In the genomic region with DNA sequence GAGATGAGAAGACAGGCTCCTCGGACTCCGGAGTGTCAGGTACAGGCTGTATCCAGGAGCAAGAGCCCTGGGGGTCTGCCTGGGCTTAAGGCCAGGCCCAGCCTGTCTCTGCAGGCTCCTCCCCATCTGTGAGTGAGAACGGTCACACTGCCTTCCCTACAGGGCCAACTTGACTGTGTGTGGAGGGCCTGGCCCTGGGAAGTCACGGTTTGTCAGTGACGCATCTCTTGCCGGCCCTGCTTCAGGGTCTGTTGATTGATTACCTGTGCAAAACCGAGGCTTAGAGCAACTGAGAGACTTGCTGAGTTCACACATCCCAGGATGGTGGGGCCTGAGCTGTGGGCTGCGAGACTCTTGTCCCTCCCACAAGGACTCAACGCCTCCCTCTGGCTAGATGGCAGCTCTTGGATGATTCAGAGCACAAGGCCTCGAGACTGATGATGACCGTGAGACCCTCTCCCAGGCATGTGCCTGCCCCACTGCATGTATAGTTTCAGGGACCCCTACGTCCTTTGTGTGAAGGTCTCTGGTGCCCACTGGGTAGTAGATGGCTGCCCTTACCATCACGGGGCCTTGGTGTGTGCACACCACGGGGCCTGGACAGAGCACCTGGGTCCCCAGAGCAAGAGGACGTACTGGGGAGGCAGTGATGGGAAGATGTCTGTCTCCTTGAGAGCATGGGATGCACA, we compare ENCODE assay signal across 10 cellular contexts. TPM values are rescaled to one million over a fixed set of nuclear protein-coding genes. Genes with fewer than 3 reads are reported as not detected.
DNase-seq lines count a peak whose midpoint lies in the region; ATAC-seq, FAIRE-seq and TF ChIP-seq lines count a peak whose summit lies in the region.
"Had no signal": no experiment of that assay in that cellular context is flagged by ENCODE, and none has a peak within 500 bp of the region (broad histone marks: within the 10 kb centered on the region; RNA-seq: fewer than 3 reads in every experiment).

No MANE protein-coding gene starts in this region.

- H3K4me1 Mint-ChIP-seq in activated CD4-positive, alpha-beta memory T cell treated with anti-CD3 and anti-CD28 coated beads, Interleukin-2, amount 10 ng/mL, durations not matched to agents 7 days and 5 days, result peaks cover 90% of the 10 kb centered on the region
- peaks cover 20% of the 10 kb centered on the region for H3K4me1 Mint-ChIP-seq in endothelial cell (ENCODE audit: unreplicated experiment)

- POLR2A ChIA-PET in activated CD4-positive, alpha-beta memory T cell treated with anti-CD3 and anti-CD28 coated beads, Interleukin-2, amount 10 ng/mL, durations not matched to agents 7 days and 5 days (lab: Charles Lee), result interaction anchor here (1.0 to 3.5 kb wide), 14 partner anchors 8 to 1254 kb away, joined by 3 to 55 read pairs (median 8); a partner anchor contains a TSS

- FAIRE-seq in GM19239 (lab: Jason Lieb, UNC), result peak; percentile 71
- FAIRE-seq in small intestine (lab: Jason Lieb, UNC), result no peak

- CTCF ChIA-PET in activated CD4-positive, alpha-beta memory T cell treated with anti-CD3 and anti-CD28 coated beads, Interleukin-2, amount 10 ng/mL, durations not matched to agents 7 days and 5 days (lab: Charles Lee), result interaction anchor here (0.9 to 4.5 kb wide), 6 partner anchors 9 to 96 kb away, joined by 3 to 25 read pairs (median 10); no protein-coding TSS in a partner anchor

- H3K9me3 ChIP-seq in spleen (no peaks in the 10 kb centered on the region), small intestine (ENCODE audit: control insufficient read depth, low read depth) (no peaks in the 10 kb centered on the region)

- peak overlapping the region; percentile 60 to 98 (median 88) for H3K27ac ChIP-seq in spleen
- peak overlapping the region in 1 of 2 donors; percentile 88 for H3K27ac ChIP-seq in small intestine (ENCODE audit: low read depth in 1 of 2, low read length in 1 of 2)
- H3K27ac ChIP-seq: RWPE1 had no signal

- WGBS in spleen, 5 donors, result 68 to 76% (median 72%) methylated on average over 9 to 15 of the region's 15 CpGs
- 78 to 86% (median 85%) methylated on average over 15 of the region's 15 CpGs for WGBS in small intestine, 3 donors

- no peaks in the 10 kb centered on the region for H3K9me3 Mint-ChIP-seq in activated CD4-positive, alpha-beta memory T cell treated with anti-CD3 and anti-CD28 coated beads, Interleukin-2, amount 10 ng/mL, durations not matched to agents 7 days and 5 days
- H3K9me3 Mint-ChIP-seq in endothelial cell (ENCODE audit: unreplicated experiment), result no peaks in the 10 kb centered on the region

- H3K36me3 ChIP-seq in spleen (peaks cover 0 to 88% (median 48%) of the 10 kb centered on the region in 6 donors), small intestine (ENCODE audit: control insufficient read depth in 2 of 2, insufficient read depth in 2 of 2, low read length in 2 of 2) (peaks cover 0 to 4% of the 10 kb centered on the region in 2 donors)

- no peaks in the 10 kb centered on the region for H3K27me3 ChIP-seq in spleen (replicated peaks in 1 of 7)
- no peaks in the 10 kb centered on the region for H3K27me3 ChIP-seq in small intestine (ENCODE audit: control insufficient read depth in 2 of 2, insufficient read depth in 2 of 2, low read length in 2 of 2)

- ATAC-seq in left cardiac atrium, result no peak
- no peak for ATAC-seq in GM18511 (IDR thresholded peaks at IDR 0.05; ENCODE audit: unreplicated experiment)

- H3K4me3 ChIP-seq in spleen (peak overlapping the region in 4 of 8 donors; percentile 20 to 94 (median 24)), small intestine (ENCODE audit: low read depth in 1 of 2, low read length in 2 of 2) (no peak overlapping the region)

- H3K4me1 ChIP-seq in spleen (peaks cover 90 to 100% (median 98%) of the 10 kb centered on the region in 6 donors), small intestine (ENCODE audit: control insufficient read depth in 2 of 2, insufficient read depth in 1 of 2, low read depth in 1 of 2, low read length in 1 of 2) (peaks cover 0 to 8% of the 10 kb centered on the region in 2 donors)

- intact Hi-C loops in left cardiac atrium (cut with DNase I) (loop anchor here (5.0 kb wide), 2 partner anchors 40 to 95 kb away; no protein-coding TSS in a partner anchor), spleen (cut with DNase I; ENCODE audit: low total_unique reads) (no loop called here)

- DNase-seq in GM19239 (ENCODE audit: insufficient read length, low spot score) (no peak), left cardiac atrium (peak; percentile 14), spleen (peak; percentile 80), endothelial cell (ENCODE audit: low spot score) (no peak), NCI-H2029 (lab: John Stamatoyannopoulos, UW) (no peak), small intestine (no peak)
- DNase-seq in activated CD4-positive, alpha-beta memory T cell treated with anti-CD3 and anti-CD28 coated beads, Interleukin-2, amount 10 ng/mL, durations not matched to agents 7 days and 5 days, result no peak
- DNase-seq: NCI-H1105 treated with DMSO at 0.1 percent for 48 hours had no signal

- TF ChIP-seq POLR2A in spleen (IDR thresholded peaks at IDR 0.05), result no peak

- peak overlapping the region; percentile 97 for H3K27ac Mint-ChIP-seq in activated CD4-positive, alpha-beta memory T cell treated with anti-CD3 and anti-CD28 coated beads, Interleukin-2, amount 10 ng/mL, durations not matched to agents 7 days and 5 days
- H3K27ac Mint-ChIP-seq in endothelial cell (ENCODE audit: unreplicated experiment), result no peak overlapping the region

- H3K4me3 Mint-ChIP-seq in activated CD4-positive, alpha-beta memory T cell treated with anti-CD3 and anti-CD28 coated beads, Interleukin-2, amount 10 ng/mL, durations not matched to agents 7 days and 5 days, result peak overlapping the region; percentile 78
- H3K4me3 Mint-ChIP-seq in endothelial cell (ENCODE audit: unreplicated experiment), result no peak overlapping the region

- no peak for TF ChIP-seq CTCF in spleen (IDR thresholded peaks at IDR 0.05 in 8 of 11, conservative IDR thresholded peaks at IDR 0.05 in 3 of 11)
- no peak for TF ChIP-seq CTCF in endothelial cell (IDR thresholded peaks at IDR 0.05; ENCODE audit: unreplicated experiment)

- H3K27me3 Mint-ChIP-seq in activated CD4-positive, alpha-beta memory T cell treated with anti-CD3 and anti-CD28 coated beads, Interleukin-2, amount 10 ng/mL, durations not matched to agents 7 days and 5 days, result no peaks in the 10 kb centered on the region
- peaks cover 10% of the 10 kb centered on the region for H3K27me3 Mint-ChIP-seq in endothelial cell (ENCODE audit: unreplicated experiment)

- H3K36me3 Mint-ChIP-seq in activated CD4-positive, alpha-beta memory T cell treated with anti-CD3 and anti-CD28 coated beads, Interleukin-2, amount 10 ng/mL, durations not matched to agents 7 days and 5 days (ENCODE audit: low read depth), result peaks cover 94% of the 10 kb centered on the region
- peaks cover 27% of the 10 kb centered on the region for H3K36me3 Mint-ChIP-seq in endothelial cell (ENCODE audit: low read depth, unreplicated experiment)

RNA-seq across cellular contexts. Expression of a gene that starts 6.0 kb away (rescaled TPM):
- total RNA-seq in activated CD4-positive, alpha-beta memory T cell treated with anti-CD3 and anti-CD28 coated beads, Interleukin-2, amount 10 ng/mL, durations not matched to agents 7 days and 5 days, result 100 to 1,000 TPM; 116 to 119 TPM
- total RNA-seq in left cardiac atrium (100 to 1,000 TPM in 1 of 2 donors, 10 to 100 TPM in 1; 78.6 to 101 TPM), spleen (100 to 1,000 TPM in 1 of 7 donors, 10 to 100 TPM in 6; 49.2 to 120 (median 61.6) TPM), endothelial cell (ENCODE audit: unreplicated experiment) (23.6 TPM)
- polyA plus RNA-seq in spleen (10 to 100 TPM; 48.6 to 87.8 (median 81.2) TPM), small intestine (10 to 100 TPM; 13.2 to 17.5 (median 16.8) TPM)

RNA-seq across cellular contexts. Expression of a gene that starts 46.1 kb away (rescaled TPM):
- total RNA-seq in activated CD4-positive, alpha-beta memory T cell treated with anti-CD3 and anti-CD28 coated beads, Interleukin-2, amount 10 ng/mL, durations not matched to agents 7 days and 5 days, result 10 to 100 TPM; 33.8 to 35.3 TPM
- total RNA-seq in left cardiac atrium (10 to 100 TPM; 14.3 to 14.5 TPM), spleen (10 to 100 TPM; 22.0 to 41.3 (median 24.2) TPM), endothelial cell (ENCODE audit: unreplicated experiment) (32.1 TPM)
- polyA plus RNA-seq in spleen (10 to 100 TPM; 16.2 to 20.2 (median 16.7) TPM), small intestine (10 to 100 TPM; 15.7 to 19.7 (median 17.4) TPM)

Comparison
In these comparisons a context has a peak if more than half of its experiments do, and no peak if none do; other contexts are left out.
1. DNase-seq: peak in left cardiac atrium (single experiment) and spleen (single experiment); none in GM19239 (single experiment), activated CD4-positive, alpha-beta memory T cell treated with anti-CD3 and anti-CD28 coated beads, Interleukin-2, amount 10 ng/mL, durations not matched to agents 7 days and 5 days (single experiment), endothelial cell (single experiment), NCI-H2029 (single experiment) and small intestine (single experiment).